1 cellular context compared by ENCODE assay signal in genomic region chr17:75087558-75088453, GRCh38.
A peak's percentile ranks its signal among the peaks of the same experiment; 100 is the strongest.
TF ChIP-seq lines count a peak whose summit lies in the region.

TSS of gene SLC16A5 (plus strand) at chr17:75087954. CDS start at chr17:75093637, 5,683 bp downstream.

TF ChIP-seq in HepG2, 621 proteins besides CTCF, POLR2A, EP300 and RAD21 (continued from another document and continues in another):
- TF ChIP-seq BCLAF1 (IDR thresholded peaks at IDR 0.05) (no peak), NRL (CRISPR knock-in tag; IDR thresholded peaks at IDR 0.05; ENCODE audit: borderline replicate concordance) (no peak), GABPA (IDR thresholded peaks at IDR 0.05; ENCODE audit: low read depth, low read length) (no peak), GABPA (CRISPR knock-in tag; IDR thresholded peaks at IDR 0.05; ENCODE audit: low read depth) (peak; percentile 37; the same call in 1 of the 2 replicates), ZNF18 (CRISPR knock-in tag; IDR thresholded peaks at IDR 0.05; ENCODE audit: insufficient replicate concordance) (no peak), KIAA2018 (CRISPR knock-in tag; IDR thresholded peaks at IDR 0.05; ENCODE audit: borderline replicate concordance) (no peak), KDM5B (CRISPR knock-in tag; IDR thresholded peaks at IDR 0.05; ENCODE audit: borderline replicate concordance) (no peak; the same call in 1 of the 2 replicates), ZNF468 (CRISPR knock-in tag; IDR thresholded peaks at IDR 0.05) (no peak), ZBTB3 (CRISPR knock-in tag; IDR thresholded peaks at IDR 0.05; ENCODE audit: borderline replicate concordance, low read depth) (no peak), TCF7 (IDR thresholded peaks at IDR 0.05; ENCODE audit: low read depth) (no peak), TFAP4 (IDR thresholded peaks at IDR 0.05; ENCODE audit: borderline replicate concordance, low read depth) (peak; percentile 11; the same call in 1 of the 2 replicates), SRSF1 (optimal IDR thresholded peaks at IDR 0.05; ENCODE audit: low read depth, low read length) (no peak), TEAD2 (CRISPR knock-in tag; IDR thresholded peaks at IDR 0.05) (no peak), FOXO4 (CRISPR knock-in tag; conservative IDR thresholded peaks at IDR 0.05) (no peak), ZNF430 (CRISPR knock-in tag; IDR thresholded peaks at IDR 0.05) (no peak), ETS1 (CRISPR knock-in tag; IDR thresholded peaks at IDR 0.05) (no peak), EEA1 (CRISPR knock-in tag; IDR thresholded peaks at IDR 0.05; ENCODE audit: borderline replicate concordance) (no peak), MED8 (CRISPR knock-in tag; IDR thresholded peaks at IDR 0.05; ENCODE audit: insufficient replicate concordance) (no peak), ZKSCAN8 (CRISPR knock-in tag; IDR thresholded peaks at IDR 0.05; ENCODE audit: borderline replicate concordance) (no peak), TFE3 (CRISPR knock-in tag; IDR thresholded peaks at IDR 0.05) (no peak; the same call in 1 of the 2 replicates), CBX2 (IDR thresholded peaks at IDR 0.05; ENCODE audit: low read depth, low read length) (no peak), CBX2 (CRISPR knock-in tag; IDR thresholded peaks at IDR 0.05; ENCODE audit: low read depth) (no peak), ATAD3A (CRISPR knock-in tag; IDR thresholded peaks at IDR 0.05) (no peak), PPARG (CRISPR knock-in tag; conservative IDR thresholded peaks at IDR 0.05) (peak; percentile 70), IRF2 (CRISPR knock-in tag; IDR thresholded peaks at IDR 0.05) (peak; percentile 59; the same call in 1 of the 2 replicates), HDAC1 (CRISPR knock-in tag; IDR thresholded peaks at IDR 0.05) (no peak), IKZF4 (CRISPR knock-in tag; IDR thresholded peaks at IDR 0.05; ENCODE audit: borderline replicate concordance, low read depth, not compliant biosample characterization) (no peak), CENPBD1 (CRISPR knock-in tag; IDR thresholded peaks at IDR 0.05; ENCODE audit: borderline replicate concordance, low read depth) (no peak), HES4 (CRISPR knock-in tag; IDR thresholded peaks at IDR 0.05; ENCODE audit: borderline replicate concordance) (0 out of 2 replicates have a peak, but pooled peaks have one; percentile 12), ZNF501 (CRISPR knock-in tag; IDR thresholded peaks at IDR 0.05) (no peak), SKIL (CRISPR knock-in tag; IDR thresholded peaks at IDR 0.05; ENCODE audit: borderline replicate concordance) (no peak), NCOA1 (CRISPR knock-in tag; IDR thresholded peaks at IDR 0.05) (no peak), MBD4 (IDR thresholded peaks at IDR 0.05; ENCODE audit: borderline replicate concordance, low read length) (no peak), PBX3 (CRISPR knock-in tag; IDR thresholded peaks at IDR 0.05; ENCODE audit: borderline replicate concordance) (0 out of 2 replicates have a peak, but pooled peaks have one; percentile 7), ZFP90 (CRISPR knock-in tag; IDR thresholded peaks at IDR 0.05; ENCODE audit: borderline replicate concordance) (no peak), PRPF4 (IDR thresholded peaks at IDR 0.05; ENCODE audit: low read depth, low read length, poor library complexity, severe bottlenecking) (no peak), NR2F1 (CRISPR knock-in tag; IDR thresholded peaks at IDR 0.05) (no peak), SRY (CRISPR knock-in tag; IDR thresholded peaks at IDR 0.05) (no peak)
